ENCODE assay signal across 22 cellular contexts in the genomic region with DNA sequence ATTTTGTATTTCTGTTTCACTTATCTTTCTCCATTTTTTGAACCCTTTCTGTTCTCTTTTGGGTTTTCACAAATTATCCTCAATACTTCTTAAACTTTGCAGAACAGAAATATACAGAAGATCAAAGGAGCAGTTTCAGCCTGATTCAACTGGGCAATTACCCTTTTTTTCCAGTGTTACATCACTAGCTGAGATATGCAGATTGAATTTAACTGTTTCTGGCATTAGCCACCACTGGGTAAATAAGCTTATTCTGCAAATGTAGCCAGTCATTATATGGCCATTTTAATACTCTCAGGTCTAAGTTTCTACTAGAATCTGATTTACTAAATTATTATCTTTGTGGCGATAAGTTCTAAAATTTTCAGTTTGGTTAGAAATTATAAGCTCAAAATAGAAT.
DNase-seq lines count a peak whose midpoint lies in the region; ATAC-seq, FAIRE-seq and TF ChIP-seq lines count a peak whose summit lies in the region.
"Had no signal": no experiment of that assay in that cellular context is flagged by ENCODE, and none has a peak within 500 bp of the region (broad histone marks: within the 10 kb centered on the region; RNA-seq: fewer than 3 reads in every experiment).

No MANE protein-coding gene starts in this region.

- H3K27me3 Mint-ChIP-seq in brain: no peaks in the 10 kb centered on the region
- H3K27me3 Mint-ChIP-seq: activated CD4-positive, alpha-beta T cell treated with anti-CD3 and anti-CD28 coated beads, Interleukin-2, amount 10 ng/mL, durations not matched to agents 24 days and 14 days; activated naive CD8-positive, alpha-beta T cell treated with anti-CD3 and anti-CD28 coated beads, Interleukin-2, amount 50 U/mL, for 24 hours had no signal

- H3K27ac ChIP-seq in ACC112 (ENCODE audit: low read depth, low read length): 0 out of 2 replicates have a peak overlapping the region, but pooled peaks have one; percentile 1
- no peak overlapping the region for H3K27ac ChIP-seq in keratinocyte (ENCODE audit: control insufficient read depth, insufficient read depth, low read length)
- H3K27ac ChIP-seq: heart right ventricle, uterus had no signal

- H3K9ac ChIP-seq in keratinocyte (ENCODE audit: control insufficient read depth, extremely low read depth, insufficient read depth, low read length): no peak overlapping the region

- H3K4me3 Mint-ChIP-seq in brain: peak overlapping the region in 2 of 5 experiments; percentile 2 to 6
- H3K4me3 Mint-ChIP-seq: activated CD4-positive, alpha-beta T cell treated with anti-CD3 and anti-CD28 coated beads, Interleukin-2, amount 10 ng/mL, durations not matched to agents 24 days and 14 days; activated naive CD8-positive, alpha-beta T cell treated with anti-CD3 and anti-CD28 coated beads, Interleukin-2, amount 50 U/mL, for 24 hours had no signal

- H3K36me3 Mint-ChIP-seq in brain: no peaks in the 10 kb centered on the region

- no peak overlapping the region for H3K4me2 ChIP-seq in keratinocyte (ENCODE audit: control insufficient read depth, extremely low read depth, insufficient read depth, low read depth, low read length)

- H3K36me3 ChIP-seq in ACC112 (ENCODE audit: insufficient read depth, low read length): no peaks in the 10 kb centered on the region
- H3K36me3 ChIP-seq in keratinocyte (ENCODE audit: control insufficient read depth in 2 of 2, extremely low read depth in 1 of 2, insufficient read depth in 2 of 2, low read length in 2 of 2): no peaks in the 10 kb centered on the region
- H3K36me3 ChIP-seq: heart right ventricle, uterus had no signal

- no peak overlapping the region for H3K4me3 ChIP-seq in ACC112 (ENCODE audit: low read depth, low read length)
- H3K4me3 ChIP-seq in keratinocyte (ENCODE audit: control insufficient read depth in 2 of 3, extremely low read depth in 1 of 3, insufficient read depth in 2 of 3, low read depth in 1 of 3, low read length in 3 of 3): no peak overlapping the region
- H3K4me3 ChIP-seq: heart right ventricle, uterus had no signal

- H3K79me2 ChIP-seq in ACC112 (ENCODE audit: control insufficient read depth, insufficient read depth, low read length, unreplicated experiment) (no peaks in the 10 kb centered on the region), keratinocyte (ENCODE audit: control insufficient read depth, insufficient read depth, low read length) (no peaks in the 10 kb centered on the region)

- H3K9me1 ChIP-seq in keratinocyte (ENCODE audit: control insufficient read depth, extremely low read depth, insufficient read depth, low read length): no peaks in the 10 kb centered on the region

- H3K9me3 Mint-ChIP-seq in brain: peaks cover 0 to 7% (median 4%) of the 10 kb centered on the region in 5 experiments

- FAIRE-seq in keratinocyte (lab: Jason Lieb, UNC): no peak
- FAIRE-seq: HepG2 had no signal

- no peak for ATAC-seq in Right ventricle myocardium inferior
- ATAC-seq: activated naive CD8-positive, alpha-beta T cell treated with anti-CD3 and anti-CD28 coated beads, Interleukin-2, amount 50 U/mL, for 24 hours; heart right ventricle; HepG2 had no signal

- intact Hi-C loops in Right ventricle myocardium inferior (cut with DNase I): no loop called here

- H4K20me1 ChIP-seq in keratinocyte (ENCODE audit: control insufficient read depth, extremely low read depth, insufficient read depth, low read length): no peaks in the 10 kb centered on the region

- DNase-seq in NCI-H446 treated with DMSO at 0.1 percent for 48 hours (lab: John Stamatoyannopoulos, UW) (peak; percentile 62), keratinocyte (ENCODE audit: low read depth, low spot score) (no peak), Right ventricle myocardium inferior (ENCODE audit: missing footprints) (no peak), NCI-H526 treated with DMSO at 0.1 percent for 48 hours (lab: John Stamatoyannopoulos, UW) (no peak)
- DNase-seq in stimulated activated naive CD4-positive, alpha-beta T cell (lab: John Stamatoyannopoulos, UW): no peak
- DNase-seq in activated CD4-positive, alpha-beta T cell treated with anti-CD3 and anti-CD28 coated beads, Interleukin-2, amount 50 U/mL, for 1 hour: no peak
- DNase-seq: activated CD4-positive, alpha-beta T cell treated with anti-CD3 and anti-CD28 coated beads, Interleukin-2, amount 10 ng/mL, durations not matched to agents 24 days and 14 days; activated naive CD8-positive, alpha-beta T cell treated with anti-CD3 and anti-CD28 coated beads, Interleukin-2, amount 50 U/mL, for 24 hours; C1 segment of cervical spinal cord; Calu3; effector memory CD4-positive, alpha-beta T cell; heart right ventricle; NCI-H1105 treated with DMSO at 0.1 percent for 48 hours; NCI-H2081 treated with DMSO at 0.1 percent for 48 hours; NCI-H510A; Right ventricle myocardium superior; stimulated activated CD8-positive, alpha-beta memory T cell treated with anti-CD3 and anti-CD28 coated beads, Interleukin-4, amount 100 ng/mL, for 48 hours; substantia nigra; uterus had no signal

- H3K4me1 ChIP-seq in ACC112 (ENCODE audit: control insufficient read depth, insufficient read depth, low read length, unreplicated experiment) (peaks cover 52% of the 10 kb centered on the region), keratinocyte (ENCODE audit: control insufficient read depth, extremely low read depth, insufficient read depth, low read length) (peaks cover 33% of the 10 kb centered on the region)
- H3K4me1 ChIP-seq: uterus had no signal

- dilution Hi-C loops in keratinocyte (cut with MboI; ENCODE audit: extremely low pct_ligation_motif_present, low sequenced_read_pairs): no loop called here

- H3K4me1 Mint-ChIP-seq in brain: peaks cover 47% of the 10 kb centered on the region
- H3K4me1 Mint-ChIP-seq: activated CD4-positive, alpha-beta T cell treated with anti-CD3 and anti-CD28 coated beads, Interleukin-2, amount 10 ng/mL, durations not matched to agents 24 days and 14 days; activated naive CD8-positive, alpha-beta T cell treated with anti-CD3 and anti-CD28 coated beads, Interleukin-2, amount 50 U/mL, for 24 hours had no signal

- H3K27ac Mint-ChIP-seq in brain: peak overlapping the region in 4 of 5 experiments; percentile 16 to 43 (median 24)
- H3K27ac Mint-ChIP-seq: activated CD4-positive, alpha-beta T cell treated with anti-CD3 and anti-CD28 coated beads, Interleukin-2, amount 10 ng/mL, durations not matched to agents 24 days and 14 days; activated naive CD8-positive, alpha-beta T cell treated with anti-CD3 and anti-CD28 coated beads, Interleukin-2, amount 50 U/mL, for 24 hours had no signal

- H3K27me3 ChIP-seq in ACC112 (ENCODE audit: insufficient read depth, low read length) (no peaks in the 10 kb centered on the region), keratinocyte (ENCODE audit: control insufficient read depth, extremely low read depth, insufficient read depth, low read length) (no peaks in the 10 kb centered on the region)
- H3K27me3 ChIP-seq: heart right ventricle had no signal

- H2AFZ ChIP-seq in ACC112 (ENCODE audit: low read length, unreplicated experiment): no peak overlapping the region
- H2AFZ ChIP-seq in keratinocyte (ENCODE audit: control insufficient read depth, low read length): peak overlapping the region; percentile 3

- H3K9me3 ChIP-seq in keratinocyte (ENCODE audit: control insufficient read depth, low read depth, low read length): peaks cover 3% of the 10 kb centered on the region
- H3K9me3 ChIP-seq: uterus had no signal

- TF ChIP-seq CTCF in brain (conservative IDR thresholded peaks at IDR 0.05) (no peak), keratinocyte (optimal IDR thresholded peaks at IDR 0.05 in 1 of 3, IDR thresholded peaks at IDR 0.05 in 1 of 3, conservative IDR thresholded peaks at IDR 0.05 in 1 of 3; ENCODE audit: extremely low read depth in 1 of 3, insufficient read depth in 2 of 3, low read length in 3 of 3) (no peak)
